ENCODE assay signal across 1 cellular context in genomic region chr10:13612654-13613373, GRCh38.
TF ChIP-seq lines count a peak whose summit lies in the region.

No MANE protein-coding gene starts in this region.

TF ChIP-seq in HCT116, 20 proteins besides CTCF, POLR2A, EP300 and RAD21 (continued from another document):
- no peak for TF ChIP-seq REST (IDR thresholded peaks at IDR 0.05; ENCODE audit: low read depth)
- TF ChIP-seq SIN3A (IDR thresholded peaks at IDR 0.05; ENCODE audit: low read depth): no peak
- no peak for TF ChIP-seq SP1 (IDR thresholded peaks at IDR 0.05; ENCODE audit: low read depth)
- no peak for TF ChIP-seq MAX (IDR thresholded peaks at IDR 0.05)
- TF ChIP-seq EZH2 (IDR thresholded peaks at IDR 0.05): no peak
- TF ChIP-seq ATF3 (IDR thresholded peaks at IDR 0.05): no peak
TF ChIP-seq in HCT116: peak in this region for 0.
